Comparison of ENCODE assay signal across 3 cellular contexts in the genomic region with DNA sequence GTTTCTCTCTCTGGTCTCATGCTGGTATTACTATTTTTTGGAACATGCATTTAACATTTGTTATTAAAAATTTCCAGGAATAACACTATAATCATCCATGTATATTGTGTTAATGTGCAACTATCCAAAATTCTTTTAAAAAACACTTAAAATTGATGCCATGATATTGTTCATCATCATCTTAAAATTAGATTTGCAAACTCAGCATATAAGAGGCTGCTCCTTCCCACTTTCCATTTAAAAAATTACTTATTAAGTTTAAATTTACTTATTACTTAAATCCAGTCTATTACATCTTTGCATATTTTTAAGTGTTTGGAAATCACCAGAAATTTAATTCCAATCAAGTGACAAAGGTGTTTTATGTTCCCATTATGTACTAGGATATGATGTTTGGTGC.
TF ChIP-seq lines count a peak whose summit lies in the region.

No MANE protein-coding gene starts in this region.

TF ChIP-seq in A549, 52 proteins besides CTCF, POLR2A, EP300 and RAD21:
- no peak for TF ChIP-seq MYC (IDR thresholded peaks at IDR 0.05; ENCODE audit: borderline replicate concordance, low read length)
- peak; percentile 93 for TF ChIP-seq MAFK (IDR thresholded peaks at IDR 0.05; ENCODE audit: partially characterized antibody)

TF ChIP-seq in IMR-90, 13 proteins besides CTCF, POLR2A, EP300 and RAD21:
- TF ChIP-seq MAFK (IDR thresholded peaks at IDR 0.05; ENCODE audit: low read depth, low read length) (peak; percentile 96), SMC3 (IDR thresholded peaks at IDR 0.05; ENCODE audit: low read depth, low read length) (no peak)

TF ChIP-seq in H1, 55 proteins besides CTCF, POLR2A, EP300 and RAD21:
- TF ChIP-seq BCL11A (IDR thresholded peaks at IDR 0.05; ENCODE audit: low read depth in 2 of 2, low read length in 2 of 2), result no peak
- TF ChIP-seq MAFK (IDR thresholded peaks at IDR 0.05; ENCODE audit: low read depth, low read length), result peak; percentile 18; the same call in 1 of the 2 replicates
- no peak for TF ChIP-seq RXRA (IDR thresholded peaks at IDR 0.05; ENCODE audit: insufficient read depth, low read depth, low read length)
TF ChIP-seq in H1: peak in this region for 1.
